In the genomic region with DNA sequence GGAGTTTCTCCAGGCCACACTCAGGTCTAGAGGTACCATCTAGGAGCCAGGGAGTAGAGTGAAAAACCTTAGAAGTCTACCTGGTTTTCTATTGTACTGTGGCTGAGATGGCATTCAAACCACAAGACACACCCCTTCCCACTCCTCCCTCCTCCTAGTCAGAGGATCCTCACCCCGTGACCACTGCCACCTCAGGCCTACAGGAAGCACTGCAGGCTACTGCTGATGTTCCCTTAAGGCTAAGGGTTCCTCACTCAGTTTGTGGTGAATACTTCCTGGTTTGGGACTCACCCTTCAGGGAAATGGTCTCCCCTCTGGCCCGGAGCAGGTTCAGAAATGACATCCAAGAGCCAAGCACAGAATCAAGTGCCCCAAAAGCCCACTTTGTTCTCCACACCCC, we compare ENCODE assay signal across 16 cellular contexts.
A peak's percentile ranks its signal among the peaks of the same experiment; 100 is the strongest.
DNase-seq lines count a peak whose midpoint lies in the region; ATAC-seq and TF ChIP-seq lines count a peak whose summit lies in the region.
"Had no signal": no experiment of that assay in that cellular context is flagged by ENCODE, and none has a peak within 500 bp of the region (broad histone marks: within the 10 kb centered on the region; RNA-seq: fewer than 3 reads in every experiment).

No MANE protein-coding gene starts in this region.

- DNase-seq in SJCRH30 (peak; percentile 4 to 11), iPS DF 19.7 (ENCODE audit: low read depth, low spot score) (peak; percentile 65), adrenal gland (no peak), HCEC 1CT (no peak), nucleus accumbens (lab: John Stamatoyannopoulos, UW) (no peak)
- DNase-seq in NK-92 treated with Interleukin-12 subunit alpha and Interleukin-12 subunit beta, amount 100 ng/mL, for 24 hours (lab: John Stamatoyannopoulos, UW) = no peak
- DNase-seq: activated CD4-positive, CD25-positive, alpha-beta regulatory T cell treated with anti-CD3 and anti-CD28 coated beads, Interleukin-2, amount 50 U/mL, for 72 hours; activated gamma-delta T cell; CD8-positive, alpha-beta memory T cell; colonic mucosa; foreskin melanocyte; NCI-H146 had no signal

- H3K4me1 ChIP-seq in SJCRH30 = no peaks in the 10 kb centered on the region
- H3K4me1 ChIP-seq in adrenal gland (replicated peaks in 1 of 2) = no peaks in the 10 kb centered on the region
- H3K4me1 ChIP-seq: colonic mucosa, prostate gland had no signal

- TF ChIP-seq CTCF in GM12873 (IDR thresholded peaks at IDR 0.05; ENCODE audit: insufficient read depth, low read depth, low read length, missing control alignments) (peak; percentile 14), adrenal gland (IDR thresholded peaks at IDR 0.05) (no peak)

- no peak overlapping the region for H3K4me3 ChIP-seq in SJCRH30
- H3K4me3 ChIP-seq in adrenal gland = no peak overlapping the region
- H3K4me3 ChIP-seq: colonic mucosa, prostate gland had no signal

- H3K27me3 ChIP-seq in SJCRH30 (no peaks in the 10 kb centered on the region), adrenal gland (no peaks in the 10 kb centered on the region)
- H3K27me3 ChIP-seq: colonic mucosa had no signal

- H3K27ac ChIP-seq in SJCRH30 = no peak overlapping the region
- H3K27ac ChIP-seq in adrenal gland = no peak overlapping the region
- H3K27ac ChIP-seq: colonic mucosa, prostate gland had no signal

- H3K36me3 ChIP-seq in SJCRH30 (no peaks in the 10 kb centered on the region), adrenal gland (replicated peaks in 1 of 2) (no peaks in the 10 kb centered on the region)
- H3K36me3 ChIP-seq: colonic mucosa, prostate gland had no signal

- H3K9me3 ChIP-seq in SJCRH30 (replicated peaks) (no peaks in the 10 kb centered on the region), adrenal gland (replicated peaks in 1 of 3) (peaks cover 0 to 4% (median 0%) of the 10 kb centered on the region in 3 donors)
- H3K9me3 ChIP-seq: colonic mucosa, prostate gland had no signal

- ATAC-seq in HG03342 (IDR thresholded peaks at IDR 0.05; ENCODE audit: unreplicated experiment) = peak; percentile 77
- ATAC-seq: Panc1 had no signal

- no peak for TF ChIP-seq POLR2A in adrenal gland (IDR thresholded peaks at IDR 0.05)

- 69 to 89% (median 84%) methylated on average over 2 of the region's 2 CpGs for WGBS in adrenal gland, 4 donors

- intact Hi-C loops in adrenal gland (cut with DNase I) = no loop called here

Comparison
In these comparisons a context has a peak if more than half of its experiments do, and no peak if none do; other contexts are left out.
1. DNase-seq: peak in SJCRH30 (2 of 2) and iPS DF 19.7 (single experiment); none in adrenal gland (0 of 7), NK-92 treated with Interleukin-12 subunit alpha and Interleukin-12 subunit beta, amount 100 ng/mL, for 24 hours (single experiment), HCEC 1CT (single experiment) and nucleus accumbens (0 of 56).